In genomic region chr12:6538420-6539275, GRCh38 we compare ENCODE assay signal across 8 cellular contexts. TPM values are rescaled to one million over a fixed set of nuclear protein-coding genes. Genes with fewer than 3 reads are reported as not detected.
DNase-seq lines count a peak whose midpoint lies in the region; ATAC-seq lines count a peak whose summit lies in the region.

No MANE protein-coding gene starts in this region.

- no peak for ATAC-seq in HG02588 (IDR thresholded peaks at IDR 0.05; ENCODE audit: unreplicated experiment)
- ATAC-seq in HG02885 (IDR thresholded peaks at IDR 0.05; ENCODE audit: poor library complexity, unreplicated experiment) = no peak
- ATAC-seq in left colon = no peak

- intact Hi-C loops in left colon (cut with DNase I, micrococcal nuclease) = loop anchor here in 1 of 2 donors (10.0 kb wide), 2 partner anchors 114 to 204 kb away; no protein-coding TSS in a partner anchor

- H3K9me3 Mint-ChIP-seq in activated T-cell treated with anti-CD3 and anti-CD28 coated beads, Interleukin-2, amount 50 U/mL, for 24 hours = no peaks in the 10 kb centered on the region

- peaks cover 56% of the 10 kb centered on the region for H3K4me1 Mint-ChIP-seq in activated T-cell treated with anti-CD3 and anti-CD28 coated beads, Interleukin-2, amount 50 U/mL, for 24 hours (ENCODE audit: low read depth)

- H3K27ac Mint-ChIP-seq in activated T-cell treated with anti-CD3 and anti-CD28 coated beads, Interleukin-2, amount 50 U/mL, for 24 hours = peak overlapping the region; percentile 99

- no peaks in the 10 kb centered on the region for H3K27me3 Mint-ChIP-seq in activated T-cell treated with anti-CD3 and anti-CD28 coated beads, Interleukin-2, amount 50 U/mL, for 24 hours

- DNase-seq in DMS 273 treated with DMSO at 0.1 percent for 48 hours (lab: John Stamatoyannopoulos, UW) (peak; percentile 44), HT1080 (ENCODE audit: low read depth) (peak; percentile 74), medulla oblongata (ENCODE audit: extremely low spot score) (peak; percentile 50), GOT3 (lab: John Stamatoyannopoulos, UW) (no peak), left colon (no peak)
- DNase-seq in activated T-cell treated with anti-CD3 and anti-CD28 coated beads, Interleukin-2, amount 50 U/mL, for 24 hours = peak; percentile 63

- H3K36me3 Mint-ChIP-seq in activated T-cell treated with anti-CD3 and anti-CD28 coated beads, Interleukin-2, amount 50 U/mL, for 24 hours (ENCODE audit: low read depth) = peaks cover 87% of the 10 kb centered on the region

- H3K4me3 Mint-ChIP-seq in activated T-cell treated with anti-CD3 and anti-CD28 coated beads, Interleukin-2, amount 50 U/mL, for 24 hours = peak overlapping the region; percentile 92

RNA-seq across cellular contexts. Expression of gene GAPDH, which starts 4.3 kb away (rescaled TPM):
- total RNA-seq in HT1080 (2014; rRNA removed; shearing (Covaris generic)) = 10,781 and 12,621 TPM in 2 replicates
- 11,296 and 12,050 TPM in 2 replicates for polyA plus RNA-seq in HT1080 (2015; cell fraction: cytosol; rRNA removed)
- 8,622 and 9,151 TPM in 2 replicates for polyA plus RNA-seq in HT1080 (2015; cell fraction: nucleus; rRNA removed)
- 1,000 to 10,000 TPM; 2,230 to 2,756 TPM for total RNA-seq in left colon

RNA-seq across cellular contexts. Expression of gene IFFO1, which starts 17.2 kb away (rescaled TPM):
- total RNA-seq in HT1080 (2014; rRNA removed; shearing (Covaris generic)) = 7.7 and 9.5 TPM in 2 replicates
- 9.8 and 10.5 TPM in 2 replicates for polyA plus RNA-seq in HT1080 (2015; cell fraction: cytosol; rRNA removed)
- polyA plus RNA-seq in HT1080 (2015; cell fraction: nucleus; rRNA removed) = 46.3 and 49.9 TPM in 2 replicates
- total RNA-seq in left colon = 1 to 10 TPM; 3.8 to 7.2 TPM

RNA-seq across cellular contexts. Expression of gene NOP2, which starts 29.4 kb away (rescaled TPM):
- 80.0 and 90.1 TPM in 2 replicates for total RNA-seq in HT1080 (2014; rRNA removed; shearing (Covaris generic))
- polyA plus RNA-seq in HT1080 (2015; cell fraction: cytosol; rRNA removed) = 32.2 and 39.2 TPM in 2 replicates
- polyA plus RNA-seq in HT1080 (2015; cell fraction: nucleus; rRNA removed) = 208 and 217 TPM in 2 replicates
- total RNA-seq in left colon = 10 to 100 TPM; 22.2 to 34.4 TPM

RNA-seq across cellular contexts. Expression of gene NCAPD2, which starts 44.7 kb away (rescaled TPM):
- total RNA-seq in HT1080 (2014; rRNA removed; shearing (Covaris generic)) = 158 and 173 TPM in 2 replicates
- polyA plus RNA-seq in HT1080 (2015; cell fraction: cytosol; rRNA removed) = 96.4 and 104 TPM in 2 replicates
- 243 and 326 TPM in 2 replicates for polyA plus RNA-seq in HT1080 (2015; cell fraction: nucleus; rRNA removed)
- 10 to 100 TPM; 21.9 to 29.4 TPM for total RNA-seq in left colon

RNA-seq across cellular contexts. Expression of gene MRPL51, which starts 45.6 kb away (rescaled TPM):
- 241 and 261 TPM in 2 replicates for total RNA-seq in HT1080 (2014; rRNA removed; shearing (Covaris generic))
- 190 and 195 TPM in 2 replicates for polyA plus RNA-seq in HT1080 (2015; cell fraction: cytosol; rRNA removed)
- 84.4 and 87.7 TPM in 2 replicates for polyA plus RNA-seq in HT1080 (2015; cell fraction: nucleus; rRNA removed)
- total RNA-seq in left colon = 100 to 1,000 TPM; 124 to 131 TPM

Comparison
In these comparisons a context has a peak if more than half of its experiments do, and no peak if none do; other contexts are left out.
1. DNase-seq: peak in DMS 273 treated with DMSO at 0.1 percent for 48 hours (single experiment), HT1080 (single experiment), activated T-cell treated with anti-CD3 and anti-CD28 coated beads, Interleukin-2, amount 50 U/mL, for 24 hours (single experiment) and medulla oblongata (single experiment); none in GOT3 (single experiment) and left colon (0 of 2).